Comparison of ENCODE assay signal across 10 cellular contexts in the genomic region with DNA sequence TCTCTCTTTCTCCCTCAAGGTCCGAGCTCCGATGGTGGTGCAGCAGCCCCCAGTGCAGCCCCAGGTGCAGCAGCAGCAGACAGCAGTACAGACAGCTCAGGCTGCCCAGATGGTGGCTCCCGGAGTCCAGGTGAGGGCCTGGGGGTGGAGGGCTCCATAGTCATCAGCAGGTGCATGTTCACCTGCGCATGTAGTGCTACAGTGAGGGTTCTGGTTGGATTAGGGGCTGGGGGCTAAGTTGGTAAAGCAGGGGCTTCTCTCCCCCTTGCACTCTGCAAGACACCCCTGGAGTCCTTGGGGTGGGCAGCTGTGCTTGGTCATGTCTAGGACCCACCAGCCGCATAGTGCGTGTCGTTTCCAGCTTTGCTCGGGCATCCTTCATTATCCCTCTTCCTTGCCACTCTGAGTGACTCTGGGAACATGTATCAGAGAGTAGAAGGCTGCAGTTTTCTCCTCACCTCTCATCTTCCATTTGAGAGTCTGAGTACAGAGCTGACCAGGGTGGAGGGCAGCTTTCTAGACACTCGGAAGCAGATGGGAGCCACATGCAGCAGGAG.
DNase-seq lines count a peak whose midpoint lies in the region; ATAC-seq, FAIRE-seq and TF ChIP-seq lines count a peak whose summit lies in the region.
"Had no signal": no experiment of that assay in that cellular context is flagged by ENCODE, and none has a peak within 500 bp of the region (broad histone marks: within the 10 kb centered on the region; RNA-seq: fewer than 3 reads in every experiment).

No MANE protein-coding gene starts in this region.

- H3K79me2 ChIP-seq in Loucy (ENCODE audit: insufficient read depth, low read length) (no peaks in the 10 kb centered on the region; the same call in 1 of the 2 replicates), keratinocyte (ENCODE audit: control insufficient read depth, insufficient read depth, low read length) (peaks cover 24% of the 10 kb centered on the region)

- FAIRE-seq in keratinocyte (lab: Jason Lieb, UNC) = no peak
- FAIRE-seq: H1 had no signal

- H3F3A ChIP-seq in Loucy (ENCODE audit: low read depth) = no peaks in the 10 kb centered on the region

- H3K4me2 ChIP-seq in Loucy (ENCODE audit: low read depth, low read length, poor library complexity, severe bottlenecking) (peak overlapping the region; percentile 52), keratinocyte (ENCODE audit: control insufficient read depth, extremely low read depth, insufficient read depth, low read depth, low read length) (peak overlapping the region; percentile 30)

- H3K9me3 Mint-ChIP-seq in activated naive CD8-positive, alpha-beta T cell treated with anti-CD3 and anti-CD28 coated beads, Interleukin-2, amount 50 U/mL, for 24 hours = no peaks in the 10 kb centered on the region

- no peaks in the 10 kb centered on the region for H3K9me3 ChIP-seq in Loucy (ENCODE audit: insufficient read depth, low read depth, low read length)
- H3K9me3 ChIP-seq in keratinocyte (ENCODE audit: control insufficient read depth, low read depth, low read length) = no peaks in the 10 kb centered on the region
- H3K9me3 ChIP-seq in stomach = no peaks in the 10 kb centered on the region

- dilution Hi-C loops in keratinocyte (cut with MboI; ENCODE audit: extremely low pct_ligation_motif_present, low sequenced_read_pairs) = no loop called here

- H3K9ac ChIP-seq in Loucy (ENCODE audit: low read depth, low read length, poor library complexity, severe bottlenecking) (no peak overlapping the region), keratinocyte (ENCODE audit: control insufficient read depth, extremely low read depth, insufficient read depth, low read length) (peak overlapping the region; percentile 43)

- H3K9me1 ChIP-seq in keratinocyte (ENCODE audit: control insufficient read depth, extremely low read depth, insufficient read depth, low read length) = peaks cover 10% of the 10 kb centered on the region

- H3K36me3 Mint-ChIP-seq in activated naive CD8-positive, alpha-beta T cell treated with anti-CD3 and anti-CD28 coated beads, Interleukin-2, amount 50 U/mL, for 24 hours (ENCODE audit: low read depth) = peaks cover 77% of the 10 kb centered on the region

- no peak overlapping the region for H2AFZ ChIP-seq in Loucy (ENCODE audit: low read length)
- H2AFZ ChIP-seq in keratinocyte (ENCODE audit: control insufficient read depth, low read length) = no peak overlapping the region

- H3K27ac Mint-ChIP-seq in activated naive CD8-positive, alpha-beta T cell treated with anti-CD3 and anti-CD28 coated beads, Interleukin-2, amount 50 U/mL, for 24 hours = peak overlapping the region; percentile 66

- TF ChIP-seq CTCF in Loucy (conservative IDR thresholded peaks at IDR 0.05; ENCODE audit: low read length) (no peak), keratinocyte (optimal IDR thresholded peaks at IDR 0.05 in 1 of 3, IDR thresholded peaks at IDR 0.05 in 1 of 3, conservative IDR thresholded peaks at IDR 0.05 in 1 of 3; ENCODE audit: extremely low read depth in 1 of 3, insufficient read depth in 2 of 3, low read length in 3 of 3) (no peak), stomach (IDR thresholded peaks at IDR 0.05) (no peak)

- H4K20me1 ChIP-seq in Loucy (ENCODE audit: insufficient read depth, low read length, poor library complexity, severe bottlenecking) = peaks cover 4% of the 10 kb centered on the region
- H4K20me1 ChIP-seq in keratinocyte (ENCODE audit: control insufficient read depth, extremely low read depth, insufficient read depth, low read length) = peaks cover 40% of the 10 kb centered on the region

- H3K27me3 ChIP-seq in Loucy (ENCODE audit: insufficient read depth, low read length, poor library complexity, severe bottlenecking) = no peaks in the 10 kb centered on the region
- no peaks in the 10 kb centered on the region for H3K27me3 ChIP-seq in keratinocyte (ENCODE audit: control insufficient read depth, extremely low read depth, insufficient read depth, low read length)
- no peaks in the 10 kb centered on the region for H3K27me3 ChIP-seq in stomach

- intact Hi-C loops in stomach (cut with DNase I; ENCODE audit: low total_unique reads) = no loop called here

- DNase-seq in activated naive CD8-positive, alpha-beta T cell treated with anti-CD3 and anti-CD28 coated beads, Interleukin-2, amount 50 U/mL, for 24 hours = no peak
- DNase-seq in keratinocyte (ENCODE audit: low read depth, low spot score) = no peak
- no peak for DNase-seq in stomach
- no peak for DNase-seq in NOMO-1 treated with DMSO at 0.1 percent for 48 hours (lab: John Stamatoyannopoulos, UW; ENCODE audit: unreplicated experiment)
- no peak for DNase-seq in mesenteric fat pad (ENCODE audit: low spot score)
- no peak for DNase-seq in DMS53 (lab: John Stamatoyannopoulos, UW)
- DNase-seq: NCI-H446 treated with DMSO at 0.1 percent for 48 hours had no signal

- peaks cover 80% of the 10 kb centered on the region for H3K4me1 Mint-ChIP-seq in activated naive CD8-positive, alpha-beta T cell treated with anti-CD3 and anti-CD28 coated beads, Interleukin-2, amount 50 U/mL, for 24 hours

- H3K4me1 ChIP-seq in Loucy (ENCODE audit: insufficient read depth, low read length, poor library complexity, severe bottlenecking) = peaks cover 27% of the 10 kb centered on the region
- H3K4me1 ChIP-seq in keratinocyte (ENCODE audit: control insufficient read depth, extremely low read depth, insufficient read depth, low read length) = peaks cover 51% of the 10 kb centered on the region
- H3K4me1 ChIP-seq in stomach = peaks cover 33 to 60% (median 43%) of the 10 kb centered on the region in 4 donors

- no peak for ATAC-seq in activated naive CD8-positive, alpha-beta T cell treated with anti-CD3 and anti-CD28 coated beads, Interleukin-2, amount 50 U/mL, for 24 hours
- ATAC-seq in HG02840 (IDR thresholded peaks at IDR 0.05; ENCODE audit: low FRiP score, unreplicated experiment) = no peak

- H3K4me3 ChIP-seq in Loucy (ENCODE audit: low read length, poor library complexity, severe bottlenecking) (no peak overlapping the region), keratinocyte (ENCODE audit: control insufficient read depth in 2 of 3, extremely low read depth in 1 of 3, insufficient read depth in 2 of 3, low read depth in 1 of 3, low read length in 3 of 3) (peak overlapping the region in 1 of 3 experiments; percentile 5), stomach (peak overlapping the region in 1 of 4 donors; percentile 10)

- no peaks in the 10 kb centered on the region for H3K27me3 Mint-ChIP-seq in activated naive CD8-positive, alpha-beta T cell treated with anti-CD3 and anti-CD28 coated beads, Interleukin-2, amount 50 U/mL, for 24 hours

- H3K4me3 Mint-ChIP-seq in activated naive CD8-positive, alpha-beta T cell treated with anti-CD3 and anti-CD28 coated beads, Interleukin-2, amount 50 U/mL, for 24 hours = no peak overlapping the region

- peak overlapping the region; percentile 89 for H3K27ac ChIP-seq in keratinocyte (ENCODE audit: control insufficient read depth, insufficient read depth, low read length)
- H3K27ac ChIP-seq in stomach = peak overlapping the region in 4 of 5 donors; percentile 57 to 76 (median 68)

- 82 to 94% (median 87%) methylated on average over 8 to 9 of the region's 9 CpGs for WGBS in stomach, 5 donors

- no peak for TF ChIP-seq EP300 in stomach (IDR thresholded peaks at IDR 0.05)

- no peaks in the 10 kb centered on the region for H3K9me2 ChIP-seq in Loucy (replicated peaks; ENCODE audit: low read depth, low read length)

- H3K36me3 ChIP-seq in Loucy (ENCODE audit: insufficient read depth, low read length) = peaks cover 75% of the 10 kb centered on the region; the same call in 1 of the 2 replicates
- H3K36me3 ChIP-seq in keratinocyte (ENCODE audit: control insufficient read depth in 2 of 2, extremely low read depth in 1 of 2, insufficient read depth in 2 of 2, low read length in 2 of 2) = peaks cover 48 to 65% of the 10 kb centered on the region in 2 experiments
- H3K36me3 ChIP-seq in stomach = peaks cover 76 to 95% (median 94%) of the 10 kb centered on the region in 4 donors

- TF ChIP-seq POLR2A in stomach (IDR thresholded peaks at IDR 0.05) = no peak
